Comparison of ENCODE assay signal across 14 cellular contexts in genomic region chr18:34990571-34990970, GRCh38. TPM values are rescaled to one million over a fixed set of nuclear protein-coding genes. Genes with fewer than 3 reads are reported as not detected.
DNase-seq lines count a peak whose midpoint lies in the region; ATAC-seq, FAIRE-seq and TF ChIP-seq lines count a peak whose summit lies in the region.
"Had no signal": no experiment of that assay in that cellular context is flagged by ENCODE, and none has a peak within 500 bp of the region (broad histone marks: within the 10 kb centered on the region; RNA-seq: fewer than 3 reads in every experiment).

No MANE protein-coding gene starts in this region.

- peak; percentile 85 for FAIRE-seq in keratinocyte (lab: Jason Lieb, UNC)
- FAIRE-seq: small intestine had no signal

- H3K4me3 ChIP-seq in AG10803 (ENCODE audit: low read length) (no peak overlapping the region), MG63 (no peak overlapping the region), coronary artery (no peak overlapping the region), keratinocyte (ENCODE audit: control insufficient read depth in 2 of 3, extremely low read depth in 1 of 3, insufficient read depth in 2 of 3, low read depth in 1 of 3, low read length in 3 of 3) (no peak overlapping the region), body of pancreas (no peak overlapping the region)

- TF ChIP-seq CTCF in AG10803 (conservative IDR thresholded peaks at IDR 0.05; ENCODE audit: low read length) (no peak), coronary artery (IDR thresholded peaks at IDR 0.05) (no peak), keratinocyte (optimal IDR thresholded peaks at IDR 0.05 in 1 of 3, IDR thresholded peaks at IDR 0.05 in 1 of 3, conservative IDR thresholded peaks at IDR 0.05 in 1 of 3; ENCODE audit: extremely low read depth in 1 of 3, insufficient read depth in 2 of 3, low read length in 3 of 3) (no peak), body of pancreas (IDR thresholded peaks at IDR 0.05) (no peak)

- no peak for TF ChIP-seq POLR2A in body of pancreas (IDR thresholded peaks at IDR 0.05)

- DNase-seq in AG10803 (ENCODE audit: low read depth), result peak; percentile 12
- peak; percentile 60 for DNase-seq in MG63
- DNase-seq in coronary artery (ENCODE audit: low spot score), result no peak
- DNase-seq in keratinocyte (ENCODE audit: low read depth, low spot score), result no peak
- DNase-seq in central memory CD4-positive, alpha-beta T cell, result no peak
- DNase-seq in DMS153 treated with DMSO at 0.1 percent for 48 hours (lab: John Stamatoyannopoulos, UW; ENCODE audit: unreplicated experiment), result no peak
- DNase-seq in hippocampal formation (lab: John Stamatoyannopoulos, UW), result no peak
- no peak for DNase-seq in body of pancreas
- DNase-seq: activated CD4-positive, alpha-beta memory T cell treated with anti-CD3 and anti-CD28 coated beads, Interleukin-2, amount 10 ng/mL, durations not matched to agents 7 days and 5 days; GOT3; NCI-H1417 treated with DMSO at 0.1 percent for 48 hours; small intestine; stimulated activated naive CD4-positive, alpha-beta T cell had no signal

- no peaks in the 10 kb centered on the region for H3K79me2 ChIP-seq in keratinocyte (ENCODE audit: control insufficient read depth, insufficient read depth, low read length)

- H3K9me3 ChIP-seq in MG63, result no peaks in the 10 kb centered on the region
- no peaks in the 10 kb centered on the region for H3K9me3 ChIP-seq in keratinocyte (ENCODE audit: control insufficient read depth, low read depth, low read length)
- no peaks in the 10 kb centered on the region for H3K9me3 ChIP-seq in body of pancreas

- H3K4me1 ChIP-seq in keratinocyte (ENCODE audit: control insufficient read depth, extremely low read depth, insufficient read depth, low read length) (peaks cover 31% of the 10 kb centered on the region), body of pancreas (no peaks in the 10 kb centered on the region)

- H4K20me1 ChIP-seq in keratinocyte (ENCODE audit: control insufficient read depth, extremely low read depth, insufficient read depth, low read length), result no peaks in the 10 kb centered on the region

- no peak overlapping the region for H2AFZ ChIP-seq in keratinocyte (ENCODE audit: control insufficient read depth, low read length)

- peak overlapping the region; percentile 54 for H3K4me2 ChIP-seq in keratinocyte (ENCODE audit: control insufficient read depth, extremely low read depth, insufficient read depth, low read depth, low read length)

- WGBS in body of pancreas, 2 donors, result 80 to 84% methylated on average over 4 of the region's 4 CpGs

- dilution Hi-C loops in keratinocyte (cut with MboI; ENCODE audit: extremely low pct_ligation_motif_present, low sequenced_read_pairs), result no loop called here

- H3K36me3 ChIP-seq in MG63 (no peaks in the 10 kb centered on the region), keratinocyte (ENCODE audit: control insufficient read depth in 2 of 2, extremely low read depth in 1 of 2, insufficient read depth in 2 of 2, low read length in 2 of 2) (no peaks in the 10 kb centered on the region), body of pancreas (replicated peaks in 1 of 2; ENCODE audit: insufficient read depth in 1 of 2, low read depth in 2 of 2) (no peaks in the 10 kb centered on the region)

- peak overlapping the region; percentile 6 to 44 for H3K27ac ChIP-seq in coronary artery
- peak overlapping the region; percentile 69 for H3K27ac ChIP-seq in keratinocyte (ENCODE audit: control insufficient read depth, insufficient read depth, low read length)
- no peak overlapping the region for H3K27ac ChIP-seq in body of pancreas

- intact Hi-C loops in body of pancreas (cut with DNase I), result no loop called here

- H3K27me3 ChIP-seq in MG63 (no peaks in the 10 kb centered on the region; the same call in none of the 2 replicates), keratinocyte (ENCODE audit: control insufficient read depth, extremely low read depth, insufficient read depth, low read length) (no peaks in the 10 kb centered on the region), body of pancreas (no peaks in the 10 kb centered on the region)

- H3K9ac ChIP-seq in keratinocyte (ENCODE audit: control insufficient read depth, extremely low read depth, insufficient read depth, low read length), result no peak overlapping the region

- H3K9me1 ChIP-seq in keratinocyte (ENCODE audit: control insufficient read depth, extremely low read depth, insufficient read depth, low read length), result no peaks in the 10 kb centered on the region

- no peak for ATAC-seq in body of pancreas
- ATAC-seq: activated T-helper 17 cell treated with anti-CD3 and anti-CD28 coated beads, Interleukin-2, amount 50 U/mL, for 72 hours had no signal

RNA-seq across cellular contexts. Expression of gene MAPRE2, which starts 50.6 kb away (rescaled TPM):
- total RNA-seq in MG63 (2014; rRNA removed; shearing (Covaris generic); ENCODE audit: low replicate concordance), result 5.9 and 7.5 TPM in 2 replicates
- polyA plus RNA-seq in keratinocyte, result 8.6 to 18.7 TPM (median 14.2 TPM) in 3 replicates
- polyA plus RNA-seq in keratinocyte (2011; ENCODE audit: low read depth), result 9.0 TPM
- 15.0 and 27.6 TPM in 2 replicates for polyA plus RNA-seq in keratinocyte (2011; cell fraction: cytosol; rRNA removed)
- 13.2 and 16.7 TPM in 2 replicates for polyA plus RNA-seq in keratinocyte (2011; cell fraction: nucleus; rRNA removed)
- polyA plus RNA-seq in keratinocyte (2012; ENCODE audit: low replicate concordance), result 6.8 and 8.5 TPM in 2 replicates
- polyA minus RNA-seq in keratinocyte, result 9.3 to 15.2 TPM (median 10.5 TPM) in 3 replicates
- polyA minus RNA-seq in keratinocyte (2011; cell fraction: cytosol; rRNA and poly(A)+ RNA removed), result 13.0 TPM
- polyA minus RNA-seq in keratinocyte (2011; cell fraction: nucleus; rRNA and poly(A)+ RNA removed), result 8.5 and 12.6 TPM in 2 replicates
- total RNA-seq in body of pancreas, result 10 to 100 TPM; 11.7 to 11.9 TPM

Comparison
In these comparisons a context has a peak if more than half of its experiments do, and no peak if none do; other contexts are left out.
1. DNase-seq: peak in AG10803 (single experiment) and MG63 (single experiment); none in coronary artery (single experiment), keratinocyte (single experiment), central memory CD4-positive, alpha-beta T cell (single experiment), DMS153 treated with DMSO at 0.1 percent for 48 hours (single experiment), hippocampal formation (0 of 2) and body of pancreas (0 of 4).
2. H3K27ac ChIP-seq: peak in coronary artery (2 of 2) and keratinocyte (single experiment); none in body of pancreas (0 of 4).